23 cellular contexts compared by ENCODE assay signal in genomic region chrX:15150578-15150977, GRCh38.
DNase-seq lines count a peak whose midpoint lies in the region; ATAC-seq and TF ChIP-seq lines count a peak whose summit lies in the region.
"Had no signal": no experiment of that assay in that cellular context is flagged by ENCODE, and none has a peak within 500 bp of the region (broad histone marks: within the 10 kb centered on the region; RNA-seq: fewer than 3 reads in every experiment).

No MANE protein-coding gene starts in this region.

- H2BK120ac ChIP-seq in mesenchymal stem cell (ENCODE audit: low read depth, low read length): no peak overlapping the region

- H3K4me1 Mint-ChIP-seq in stimulated activated memory B cell treated with anti-CD40 and anti-IgM and Interleukin-4, amounts not matched to agents 10 μg/mL and 1 μg/mL and 100 μg/mL, for 72 hours: peaks cover 24% of the 10 kb centered on the region

- H2BK5ac ChIP-seq in mesenchymal stem cell (ENCODE audit: low read depth, low read length, poor library complexity, severe bottlenecking): no peak overlapping the region

- no peak for TF ChIP-seq CTCF in GM12865 (IDR thresholded peaks at IDR 0.05; ENCODE audit: insufficient read depth, low read depth, low read length, missing control alignments)

- H3K9me3 ChIP-seq in mesenchymal stem cell (ENCODE audit: control insufficient read depth, low read length): no peaks in the 10 kb centered on the region
- H3K9me3 ChIP-seq: A549, BE2C, SK-N-SH had no signal

- no peaks in the 10 kb centered on the region for H3K36me3 ChIP-seq in mesenchymal stem cell (ENCODE audit: control insufficient read depth in 1 of 2, insufficient read depth in 2 of 2, low read depth in 1 of 2, low read length in 2 of 2)
- H3K36me3 ChIP-seq: BE2C had no signal

- H3K4me3 Mint-ChIP-seq in stimulated activated memory B cell treated with anti-CD40 and anti-IgM and Interleukin-4, amounts not matched to agents 10 μg/mL and 1 μg/mL and 100 μg/mL, for 72 hours: no peak overlapping the region
- H3K4me3 Mint-ChIP-seq: H9, HFFc6 had no signal

- peak; percentile 32 for ATAC-seq in HG02943 (IDR thresholded peaks at IDR 0.05; ENCODE audit: low read depth, unreplicated experiment)
- ATAC-seq in stimulated activated memory B cell treated with anti-CD40 and anti-IgM and Interleukin-4, amounts not matched to agents 10 μg/mL and 1 μg/mL and 100 μg/mL, for 72 hours: no peak
- ATAC-seq: A549 had no signal

- no peaks in the 10 kb centered on the region for H3K36me3 Mint-ChIP-seq in stimulated activated memory B cell treated with anti-CD40 and anti-IgM and Interleukin-4, amounts not matched to agents 10 μg/mL and 1 μg/mL and 100 μg/mL, for 72 hours
- H3K36me3 Mint-ChIP-seq: CD4-positive, CD25-positive, alpha-beta regulatory T cell had no signal

- H2BK15ac ChIP-seq in mesenchymal stem cell (ENCODE audit: low read depth, poor library complexity, severe bottlenecking): no peak overlapping the region

- H3K4ac ChIP-seq in mesenchymal stem cell (ENCODE audit: low read depth in 1 of 2, low read length in 2 of 2): no peak overlapping the region

- no peak overlapping the region for H3K4me3 ChIP-seq in GM12865 (ENCODE audit: low read depth, low read length)
- H3K4me3 ChIP-seq in mesenchymal stem cell (ENCODE audit: insufficient read depth in 1 of 2, low read depth in 1 of 2, low read length in 2 of 2): no peak overlapping the region
- H3K4me3 ChIP-seq: A549, GM23248 had no signal

- peak; percentile 1 for DNase-seq in GM12865 (ENCODE audit: low read depth)
- peak; percentile 18 for DNase-seq in NOMO-1 treated with dmso at 0.1 percent for 144 hours (lab: John Stamatoyannopoulos, UW; ENCODE audit: unreplicated experiment)
- DNase-seq in 8988T: no peak
- DNase-seq in mesenchymal stem cell: no peak
- no peak for DNase-seq in retina
- DNase-seq: BE2C; CD4-positive, CD25-positive, alpha-beta regulatory T cell; COR-L47; DMS79 treated with DMSO at 0.1 percent for 48 hours; GM23248; H9; HFFc6; KG1; NCI-H1694; NCI-H2081 treated with DMSO at 0.1 percent for 48 hours; NCI-H446; NCI-H526; SIG-M5; SK-N-SH; T-helper 2 cell had no signal

- no peak overlapping the region for H2BK12ac ChIP-seq in mesenchymal stem cell (ENCODE audit: low read length in 2 of 2)

- no peak overlapping the region for H4K91ac ChIP-seq in mesenchymal stem cell (ENCODE audit: low read length)

- no peak overlapping the region for H3K27ac ChIP-seq in mesenchymal stem cell (ENCODE audit: low read length, poor library complexity, severe bottlenecking)
- H3K27ac ChIP-seq: A549, GM23248 had no signal

- WGBS in mesenchymal stem cell: 100% methylated on average over 1 of the region's 1 CpG

- H3K9me3 Mint-ChIP-seq in stimulated activated memory B cell treated with anti-CD40 and anti-IgM and Interleukin-4, amounts not matched to agents 10 μg/mL and 1 μg/mL and 100 μg/mL, for 72 hours: peaks cover 3% of the 10 kb centered on the region
- H3K9me3 Mint-ChIP-seq: HFFc6 had no signal

- no peak overlapping the region for H3K18ac ChIP-seq in mesenchymal stem cell (ENCODE audit: low read depth in 1 of 2, low read length in 2 of 2)

- no peak overlapping the region for H3K23ac ChIP-seq in mesenchymal stem cell (ENCODE audit: low read length in 2 of 2)

- no peak overlapping the region for H2AFZ ChIP-seq in mesenchymal stem cell (ENCODE audit: low read depth, low read length)
- H2AFZ ChIP-seq: GM23248 had no signal

- H4K8ac ChIP-seq in mesenchymal stem cell (ENCODE audit: low read length): no peak overlapping the region

- H3K27ac Mint-ChIP-seq in stimulated activated memory B cell treated with anti-CD40 and anti-IgM and Interleukin-4, amounts not matched to agents 10 μg/mL and 1 μg/mL and 100 μg/mL, for 72 hours: peak overlapping the region; percentile 40
- H3K27ac Mint-ChIP-seq: H9, HFFc6 had no signal

- H3K79me1 ChIP-seq in mesenchymal stem cell (replicated peaks; ENCODE audit: low read length, poor library complexity, severe bottlenecking): no peaks in the 10 kb centered on the region

- H3K9ac ChIP-seq in mesenchymal stem cell (ENCODE audit: low read length): no peak overlapping the region
- H3K9ac ChIP-seq: GM23248, SK-N-SH had no signal

- H3K27me3 ChIP-seq in mesenchymal stem cell (ENCODE audit: control insufficient read depth in 1 of 2, insufficient read depth in 1 of 2, low read length in 2 of 2): peaks cover 0 to 3% of the 10 kb centered on the region in 2 experiments
- H3K27me3 ChIP-seq: BE2C had no signal

- no peak overlapping the region for H2AK5ac ChIP-seq in mesenchymal stem cell (ENCODE audit: low read length, severe bottlenecking)

- H3K14ac ChIP-seq in mesenchymal stem cell (ENCODE audit: low read length in 2 of 2): no peak overlapping the region

- H3K4me2 ChIP-seq in mesenchymal stem cell (ENCODE audit: low read length, poor library complexity, severe bottlenecking): no peak overlapping the region
- H3K4me2 ChIP-seq: A549, SK-N-SH had no signal

- H3K27me3 Mint-ChIP-seq in stimulated activated memory B cell treated with anti-CD40 and anti-IgM and Interleukin-4, amounts not matched to agents 10 μg/mL and 1 μg/mL and 100 μg/mL, for 72 hours: no peaks in the 10 kb centered on the region

- no peaks in the 10 kb centered on the region for H3K4me1 ChIP-seq in mesenchymal stem cell (ENCODE audit: control insufficient read depth, insufficient read depth, low read depth, low read length)
- H3K4me1 ChIP-seq: A549, BE2C had no signal

Comparison
In these comparisons a context has a peak if more than half of its experiments do, and no peak if none do; other contexts are left out.
1. DNase-seq: peak in GM12865 (single experiment) and NOMO-1 treated with dmso at 0.1 percent for 144 hours (single experiment); none in 8988T (single experiment), mesenchymal stem cell (single experiment) and retina (single experiment).